In genomic region chr1:17419626-17420328, GRCh38 we compare ENCODE assay signal across 9 cellular contexts. TPM values are rescaled to one million over a fixed set of nuclear protein-coding genes. Genes with fewer than 3 reads are reported as not detected.
DNase-seq lines count a peak whose midpoint lies in the region; ATAC-seq, FAIRE-seq and TF ChIP-seq lines count a peak whose summit lies in the region.
"Had no signal": no experiment of that assay in that cellular context is flagged by ENCODE, and none has a peak within 500 bp of the region (broad histone marks: within the 10 kb centered on the region; RNA-seq: fewer than 3 reads in every experiment).

No MANE protein-coding gene starts in this region.

- H3K4me3 ChIP-seq in BLaER1 treated with 17β-estradiol and CSF1 and Interleukin-3, amounts not matched to agents 10 nM and 100 nM = no peak overlapping the region
- H3K4me3 ChIP-seq in bronchial epithelial cell (ENCODE audit: low read depth, low read length) = no peak overlapping the region

- no peak for FAIRE-seq in bronchial epithelial cell (lab: Jason Lieb, UNC)

- peak; percentile 75 for DNase-seq in activated B cell treated with CpG ODN at 0.5 μM for 24 hours
- DNase-seq in bronchial epithelial cell (ENCODE audit: low read depth) = peak; percentile 21
- DNase-seq in iris pigment epithelial cell (ENCODE audit: low read depth) = peak; percentile 28
- peak; percentile 64 to 66 for DNase-seq in stimulated activated CD4-positive, alpha-beta T cell treated with anti-CD3 and anti-CD28 coated beads, Interleukin-1b, Interleukin-23, amount 100 ng/mL, for 4 hours (ENCODE audit: low read depth in 2 of 2)
- DNase-seq in DMS79 treated with DMSO at 0.1 percent for 48 hours (lab: John Stamatoyannopoulos, UW) = no peak

- peaks cover 58 to 100% (median 98%) of the 10 kb centered on the region in 11 experiments for H4K20me1 ChIP-seq in BLaER1 treated with 17β-estradiol and CSF1 and Interleukin-3, amounts not matched to agents 10 nM and 100 nM

- peaks cover 0 to 14% (median 4%) of the 10 kb centered on the region in 10 experiments; a peak in 7 of 20 replicates for H3K4me1 ChIP-seq in BLaER1 treated with 17β-estradiol and CSF1 and Interleukin-3, amounts not matched to agents 10 nM and 100 nM

- H3K9me3 ChIP-seq in BLaER1 treated with 17β-estradiol and CSF1 and Interleukin-3, amounts not matched to agents 10 nM and 100 nM (replicated peaks in 1 of 11) = no peaks in the 10 kb centered on the region

- CTCF ChIA-PET in activated B cell treated with CpG ODN at 0.5 μM for 24 hours (lab: Charles Lee) = no interaction called here

- H3K4me1 Mint-ChIP-seq in activated B cell treated with CpG ODN at 0.5 μM for 24 hours = no peaks in the 10 kb centered on the region

- intact Hi-C loops in activated B cell treated with CpG ODN at 0.5 μM for 24 hours (cut with micrococcal nuclease) = loop anchor here (1.0 to 2.0 kb wide), 4 partner anchors 20 to 187 kb away; partner anchors contain the start of gene RCC2

- no peak overlapping the region for H3K4me3 Mint-ChIP-seq in activated B cell treated with CpG ODN at 0.5 μM for 24 hours

- 0 out of 22 replicates have a peak overlapping the region, but pooled peaks of 1 of the 11 experiments have one; percentile 1 for H3K9ac ChIP-seq in BLaER1 treated with 17β-estradiol and CSF1 and Interleukin-3, amounts not matched to agents 10 nM and 100 nM

- peaks cover 94% of the 10 kb centered on the region for H3K36me3 Mint-ChIP-seq in activated B cell treated with CpG ODN at 0.5 μM for 24 hours (ENCODE audit: low read depth)

- peak; percentile 45 for ATAC-seq in HG02798 (IDR thresholded peaks at IDR 0.05; ENCODE audit: poor library complexity, unreplicated experiment)
- peak; percentile 74 for ATAC-seq in activated B cell treated with CpG ODN at 0.5 μM for 24 hours (ENCODE audit: low read depth)
- ATAC-seq in HG03025 (IDR thresholded peaks at IDR 0.05; ENCODE audit: low FRiP score, unreplicated experiment) = no peak

- H3K36me3 ChIP-seq in BLaER1 treated with 17β-estradiol and CSF1 and Interleukin-3, amounts not matched to agents 10 nM and 100 nM = peaks cover 96 to 100% (median 98%) of the 10 kb centered on the region in 11 experiments
- H3K36me3 ChIP-seq in bronchial epithelial cell (ENCODE audit: control insufficient read depth, insufficient read depth, low read length) = peaks cover 49% of the 10 kb centered on the region

- H3K27me3 ChIP-seq in BLaER1 treated with 17β-estradiol and CSF1 and Interleukin-3, amounts not matched to agents 10 nM and 100 nM = no peaks in the 10 kb centered on the region
- no peaks in the 10 kb centered on the region for H3K27me3 ChIP-seq in bronchial epithelial cell (ENCODE audit: control insufficient read depth, insufficient read depth, low read length)

- peak overlapping the region; percentile 46 for H3K27ac Mint-ChIP-seq in activated B cell treated with CpG ODN at 0.5 μM for 24 hours

- no peaks in the 10 kb centered on the region for H3K9me3 Mint-ChIP-seq in activated B cell treated with CpG ODN at 0.5 μM for 24 hours

- POLR2A ChIA-PET in activated B cell treated with CpG ODN at 0.5 μM for 24 hours (lab: Charles Lee) = no interaction called here

- peak overlapping the region in 1 of 11 experiments; percentile 23; a peak in 3 of 22 replicates for H3K4me2 ChIP-seq in BLaER1 treated with 17β-estradiol and CSF1 and Interleukin-3, amounts not matched to agents 10 nM and 100 nM

- TF ChIP-seq CTCF in activated B cell treated with CpG ODN at 0.5 μM for 24 hours (IDR thresholded peaks at IDR 0.05) = peak; percentile 100
- peak; percentile 95 for TF ChIP-seq CTCF in bronchial epithelial cell (IDR thresholded peaks at IDR 0.05; ENCODE audit: insufficient read depth, low read length, severe bottlenecking)

- peak overlapping the region in 6 of 11 experiments; percentile 10 to 48 (median 34); a peak in 4 of 22 replicates for H3K27ac ChIP-seq in BLaER1 treated with 17β-estradiol and CSF1 and Interleukin-3, amounts not matched to agents 10 nM and 100 nM

- H3K27me3 Mint-ChIP-seq in activated B cell treated with CpG ODN at 0.5 μM for 24 hours = no peaks in the 10 kb centered on the region

RNA-seq across cellular contexts. Expression of gene RCC2, which starts 19.7 kb away (rescaled TPM):
- 79.4 and 85.1 TPM in 2 replicates for total RNA-seq in activated B cell treated with CpG ODN at 0.5 μM for 24 hours
- total RNA-seq in bronchial epithelial cell = 135 and 152 TPM in 2 replicates

RNA-seq across cellular contexts. Expression of gene PADI6, which starts 47.8 kb away (rescaled TPM):
- total RNA-seq in activated B cell treated with CpG ODN at 0.5 μM for 24 hours = not detected in 2 replicates
- not detected in 2 replicates for total RNA-seq in bronchial epithelial cell
- total RNA-seq: subcutaneous adipose tissue had no signal
